In the genomic region with DNA sequence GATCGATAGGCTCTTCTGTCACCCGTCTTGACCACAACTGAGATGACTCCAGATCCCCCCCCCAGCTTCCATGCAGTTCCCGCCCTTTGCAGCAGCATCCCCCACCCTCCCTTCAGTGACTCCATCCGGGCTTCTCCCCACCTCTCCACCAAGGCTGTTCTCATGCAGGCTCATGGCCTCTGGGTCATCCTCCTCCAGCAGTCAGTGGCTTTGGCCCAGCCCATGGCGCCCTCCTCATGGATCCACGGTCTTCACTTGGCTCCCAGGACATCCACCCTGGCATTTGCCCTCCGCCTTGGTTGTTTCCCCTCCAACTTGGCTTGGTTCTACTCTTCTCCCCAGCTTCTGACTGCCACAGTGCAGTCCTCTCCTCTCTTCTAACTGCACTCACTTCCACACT, we compare ENCODE assay signal across 19 cellular contexts.
A peak's percentile ranks its signal among the peaks of the same experiment; 100 is the strongest.
DNase-seq lines count a peak whose midpoint lies in the region; TF ChIP-seq lines count a peak whose summit lies in the region.
"Had no signal": no experiment of that assay in that cellular context is flagged by ENCODE, and none has a peak within 500 bp of the region (broad histone marks: within the 10 kb centered on the region; RNA-seq: fewer than 3 reads in every experiment).

No MANE protein-coding gene starts in this region.

- H3K4me1 Mint-ChIP-seq in activated CD4-positive, alpha-beta T cell treated with anti-CD3 and anti-CD28 coated beads, Interleukin-2, amount 10 ng/mL, durations not matched to agents 7 days and 5 days: no peaks in the 10 kb centered on the region
- H3K4me1 Mint-ChIP-seq in activated CD4-positive, alpha-beta T cell treated with anti-CD3 and anti-CD28 coated beads, Interleukin-2, amount 10 ng/mL, durations not matched to agents 24 days and 14 days: no peaks in the 10 kb centered on the region
- H3K4me1 Mint-ChIP-seq in endothelial cell (ENCODE audit: unreplicated experiment): no peaks in the 10 kb centered on the region
- H3K4me1 Mint-ChIP-seq: B cell; CD8-positive, alpha-beta memory T cell; GM23338; H9 had no signal

- H3K27ac Mint-ChIP-seq in activated CD4-positive, alpha-beta T cell treated with anti-CD3 and anti-CD28 coated beads, Interleukin-2, amount 10 ng/mL, durations not matched to agents 7 days and 5 days: peak overlapping the region; percentile 41
- no peak overlapping the region for H3K27ac Mint-ChIP-seq in activated CD4-positive, alpha-beta T cell treated with anti-CD3 and anti-CD28 coated beads, Interleukin-2, amount 10 ng/mL, durations not matched to agents 24 days and 14 days
- no peak overlapping the region for H3K27ac Mint-ChIP-seq in endothelial cell (ENCODE audit: unreplicated experiment)
- H3K27ac Mint-ChIP-seq: B cell; CD4-positive, CD25-positive, alpha-beta regulatory T cell; GM23338; H9 had no signal

- CTCF ChIA-PET in activated CD4-positive, alpha-beta T cell treated with anti-CD3 and anti-CD28 coated beads, Interleukin-2, amount 10 ng/mL, durations not matched to agents 7 days and 5 days (lab: Charles Lee): no interaction called here

- no peaks in the 10 kb centered on the region for H3K9me3 ChIP-seq in sigmoid colon

- no peaks in the 10 kb centered on the region for H3K36me3 Mint-ChIP-seq in activated CD4-positive, alpha-beta T cell treated with anti-CD3 and anti-CD28 coated beads, Interleukin-2, amount 10 ng/mL, durations not matched to agents 7 days and 5 days (ENCODE audit: low read depth)
- H3K36me3 Mint-ChIP-seq in activated CD4-positive, alpha-beta T cell treated with anti-CD3 and anti-CD28 coated beads, Interleukin-2, amount 10 ng/mL, durations not matched to agents 24 days and 14 days (ENCODE audit: low read depth): no peaks in the 10 kb centered on the region
- peaks cover 16% of the 10 kb centered on the region for H3K36me3 Mint-ChIP-seq in endothelial cell (ENCODE audit: low read depth, unreplicated experiment)
- H3K36me3 Mint-ChIP-seq: CD4-positive, CD25-positive, alpha-beta regulatory T cell; CD8-positive, alpha-beta memory T cell had no signal

- WGBS in sigmoid colon, 2 donors: 82 to 84% methylated on average over 7 of the region's 7 CpGs

- no peak for DNase-seq in activated CD4-positive, alpha-beta T cell treated with anti-CD3 and anti-CD28 coated beads, Interleukin-2, amount 10 ng/mL, durations not matched to agents 7 days and 5 days
- DNase-seq in activated CD4-positive, alpha-beta T cell treated with anti-CD3 and anti-CD28 coated beads, Interleukin-2, amount 10 ng/mL, durations not matched to agents 24 days and 14 days: no peak
- DNase-seq in endothelial cell (ENCODE audit: low spot score) (no peak), sigmoid colon (peak; percentile 40), NCI-H1105 treated with DMSO at 0.1 percent for 48 hours (lab: John Stamatoyannopoulos, UW) (no peak), Kasumi-1 (lab: John Stamatoyannopoulos, UW) (no peak)
- DNase-seq: CD4-positive, CD25-positive, alpha-beta regulatory T cell; CD8-positive, alpha-beta memory T cell; DMS 273 treated with DMSO at 0.1 percent for 48 hours; DMS79; EL; GDM1; H9 had no signal

- no peaks in the 10 kb centered on the region for H3K36me3 ChIP-seq in sigmoid colon
- H3K36me3 ChIP-seq: BLaER1 had no signal

- no peaks in the 10 kb centered on the region for H3K4me1 ChIP-seq in sigmoid colon

- TF ChIP-seq EP300 in sigmoid colon (IDR thresholded peaks at IDR 0.05): no peak

- TF ChIP-seq CTCF in endothelial cell (IDR thresholded peaks at IDR 0.05; ENCODE audit: unreplicated experiment) (no peak), sigmoid colon (IDR thresholded peaks at IDR 0.05) (no peak)

- no peak overlapping the region for H3K27ac ChIP-seq in sigmoid colon
- H3K27ac ChIP-seq: 22Rv1, BLaER1, C4-2B had no signal

- H3K9me3 Mint-ChIP-seq in activated CD4-positive, alpha-beta T cell treated with anti-CD3 and anti-CD28 coated beads, Interleukin-2, amount 10 ng/mL, durations not matched to agents 7 days and 5 days: peaks cover 14% of the 10 kb centered on the region
- peaks cover 9% of the 10 kb centered on the region for H3K9me3 Mint-ChIP-seq in activated CD4-positive, alpha-beta T cell treated with anti-CD3 and anti-CD28 coated beads, Interleukin-2, amount 10 ng/mL, durations not matched to agents 24 days and 14 days
- H3K9me3 Mint-ChIP-seq in endothelial cell (ENCODE audit: unreplicated experiment): peaks cover 17% of the 10 kb centered on the region

- no peaks in the 10 kb centered on the region for H3K27me3 ChIP-seq in sigmoid colon
- H3K27me3 ChIP-seq: BLaER1 had no signal

- POLR2A ChIA-PET in activated CD4-positive, alpha-beta T cell treated with anti-CD3 and anti-CD28 coated beads, Interleukin-2, amount 10 ng/mL, durations not matched to agents 7 days and 5 days (lab: Charles Lee): no interaction called here

- no peak overlapping the region for H3K4me3 ChIP-seq in sigmoid colon
- H3K4me3 ChIP-seq: BLaER1, GM12878, GM23338 had no signal

- H3K27me3 Mint-ChIP-seq in activated CD4-positive, alpha-beta T cell treated with anti-CD3 and anti-CD28 coated beads, Interleukin-2, amount 10 ng/mL, durations not matched to agents 7 days and 5 days: peaks cover 2% of the 10 kb centered on the region
- H3K27me3 Mint-ChIP-seq in activated CD4-positive, alpha-beta T cell treated with anti-CD3 and anti-CD28 coated beads, Interleukin-2, amount 10 ng/mL, durations not matched to agents 24 days and 14 days: no peaks in the 10 kb centered on the region
- peaks cover 22% of the 10 kb centered on the region for H3K27me3 Mint-ChIP-seq in endothelial cell (ENCODE audit: unreplicated experiment)

- no peak for TF ChIP-seq POLR2A in sigmoid colon (IDR thresholded peaks at IDR 0.05)

- intact Hi-C loops in activated CD4-positive, alpha-beta T cell treated with anti-CD3 and anti-CD28 coated beads, Interleukin-2, amount 10 ng/mL, durations not matched to agents 24 days and 14 days (cut with micrococcal nuclease): no loop called here
- intact Hi-C loops in sigmoid colon (cut with DNase I): no loop called here

- H3K4me3 Mint-ChIP-seq in activated CD4-positive, alpha-beta T cell treated with anti-CD3 and anti-CD28 coated beads, Interleukin-2, amount 10 ng/mL, durations not matched to agents 7 days and 5 days: no peak overlapping the region
- no peak overlapping the region for H3K4me3 Mint-ChIP-seq in activated CD4-positive, alpha-beta T cell treated with anti-CD3 and anti-CD28 coated beads, Interleukin-2, amount 10 ng/mL, durations not matched to agents 24 days and 14 days
- H3K4me3 Mint-ChIP-seq in endothelial cell (ENCODE audit: unreplicated experiment): peak overlapping the region; percentile 43
- H3K4me3 Mint-ChIP-seq: B cell; CD4-positive, CD25-positive, alpha-beta regulatory T cell; CD8-positive, alpha-beta memory T cell; GM23338; H9 had no signal
